ENCODE assay signal across 16 cellular contexts in the genomic region with DNA sequence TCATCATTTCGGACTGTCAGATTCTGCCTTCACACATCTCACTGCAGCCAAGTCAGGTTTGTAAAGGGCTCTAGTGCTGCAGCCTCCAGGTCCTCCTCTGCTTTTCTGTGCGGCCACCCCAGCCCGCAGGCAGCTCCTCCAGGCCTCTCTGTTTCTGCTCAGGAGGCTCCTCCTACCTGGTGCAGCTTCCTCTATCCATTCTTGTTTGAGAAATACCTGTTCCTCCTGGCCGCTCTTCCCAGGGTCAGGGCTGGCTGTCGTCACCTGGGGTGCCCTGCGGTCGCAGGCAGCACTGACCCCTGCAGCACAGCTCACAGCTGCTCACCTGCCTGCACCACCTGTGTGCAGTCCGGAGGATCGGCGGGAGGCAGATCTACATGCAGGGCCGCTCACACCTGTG.
"Had no signal": no experiment of that assay in that cellular context is flagged by ENCODE, and none has a peak within 500 bp of the region (broad histone marks: within the 10 kb centered on the region; RNA-seq: fewer than 3 reads in every experiment).

No MANE protein-coding gene starts in this region.

- H3K4me1 ChIP-seq: esophagus muscularis mucosa, gastrocnemius medialis, suprapubic skin, thyroid gland had no signal

- ATAC-seq: gastrocnemius medialis; left colon; left ventricle myocardium superior; mucosa of descending colon; naive thymus-derived CD8-positive, alpha-beta T cell; right cardiac atrium had no signal

- H3K36me3 ChIP-seq: esophagus muscularis mucosa, gastrocnemius medialis, ovary, suprapubic skin, thyroid gland had no signal

- H3K27me3 ChIP-seq: gastrocnemius medialis, ovary, thyroid gland had no signal

- H3K27ac ChIP-seq: epithelial cell of prostate, esophagus muscularis mucosa, gastrocnemius medialis, ovary, suprapubic skin, thyroid gland had no signal

- H3K9me3 ChIP-seq: esophagus muscularis mucosa, gastrocnemius medialis, mucosa of descending colon, ovary, suprapubic skin, thyroid gland had no signal

- DNase-seq: effector memory CD4-positive, alpha-beta T cell; gastrocnemius medialis; glutamatergic neuron; left colon; left ventricle myocardium superior; mucosa of descending colon; naive thymus-derived CD8-positive, alpha-beta T cell; ovary; right cardiac atrium; stimulated activated CD4-positive, alpha-beta T cell treated with anti-CD3 and anti-CD28 coated beads, Interleukin-2, amount 100 ng/mL, for 48 hours; stimulated activated naive CD4-positive, alpha-beta T cell treated with Interleukin-2 at 50 U/mL for 16 hours; thyroid gland had no signal

- H3K4me3 ChIP-seq: esophagus muscularis mucosa, gastrocnemius medialis, mucosa of descending colon, ovary, smooth muscle cell, suprapubic skin, thyroid gland had no signal
